Comparison of ENCODE assay signal across 25 cellular contexts in genomic region chr11:3227568-3228444, GRCh38. TPM values are rescaled to one million over a fixed set of nuclear protein-coding genes. Genes with fewer than 3 reads are reported as not detected.
A peak's percentile ranks its signal among the peaks of the same experiment; 100 is the strongest.
DNase-seq lines count a peak whose midpoint lies in the region; ATAC-seq and TF ChIP-seq lines count a peak whose summit lies in the region.
"Had no signal": no experiment of that assay in that cellular context is flagged by ENCODE, and none has a peak within 500 bp of the region (broad histone marks: within the 10 kb centered on the region; RNA-seq: fewer than 3 reads in every experiment).

No MANE protein-coding gene starts in this region.

- H3K27ac ChIP-seq in BLaER1 treated with 17β-estradiol and CSF1 and Interleukin-3, amounts not matched to agents 10 nM and 100 nM: no peak overlapping the region
- H3K27ac ChIP-seq in lower lobe of right lung: no peak overlapping the region
- H3K27ac ChIP-seq: brain microvascular endothelial cell, coronary artery, skin epidermis, transverse colon had no signal

- no peaks in the 10 kb centered on the region for H3K9me3 ChIP-seq in BLaER1 treated with 17β-estradiol and CSF1 and Interleukin-3, amounts not matched to agents 10 nM and 100 nM (replicated peaks in 1 of 11)
- no peaks in the 10 kb centered on the region for H3K9me3 ChIP-seq in lower lobe of right lung
- H3K9me3 ChIP-seq: Caco-2, transverse colon had no signal

- intact Hi-C loops in lower lobe of right lung (cut with DNase I): no loop called here

- no peak for TF ChIP-seq CTCF in lower lobe of right lung (IDR thresholded peaks at IDR 0.05)

- peaks cover 0 to 17% (median 0%) of the 10 kb centered on the region in 11 experiments; a peak in 7 of 22 replicates for H3K27me3 ChIP-seq in BLaER1 treated with 17β-estradiol and CSF1 and Interleukin-3, amounts not matched to agents 10 nM and 100 nM
- peaks cover 33% of the 10 kb centered on the region for H3K27me3 ChIP-seq in lower lobe of right lung (ENCODE audit: low read depth)

- H3K36me3 ChIP-seq in BLaER1 treated with 17β-estradiol and CSF1 and Interleukin-3, amounts not matched to agents 10 nM and 100 nM: no peaks in the 10 kb centered on the region
- H3K36me3 ChIP-seq in lower lobe of right lung: no peaks in the 10 kb centered on the region
- H3K36me3 ChIP-seq: brain microvascular endothelial cell, transverse colon had no signal

- ATAC-seq in lower lobe of right lung: no peak
- ATAC-seq in GM21529 (IDR thresholded peaks at IDR 0.05; ENCODE audit: unreplicated experiment): no peak
- ATAC-seq: HCT116; naive thymus-derived CD8-positive, alpha-beta T cell; stimulated activated naive CD8-positive, alpha-beta T cell treated with anti-CD3 and anti-CD28 coated beads, Interleukin-15, amount 100 ng/mL, for 72 hours; T-helper 17 cell had no signal

- DNase-seq in KBM-7 (peak; percentile 73), UCSD-AML1 (lab: John Stamatoyannopoulos, UW; ENCODE audit: unreplicated experiment) (peak; percentile 55), lower lobe of right lung (peak; percentile 40), amniotic stem cell (lab: John Stamatoyannopoulos, UW) (no peak), erythroblast (lab: John Stamatoyannopoulos, UW) (no peak), pons (ENCODE audit: low spot score) (no peak)
- DNase-seq: activated CD4-positive, CD25-positive, alpha-beta regulatory T cell; activated naive CD8-positive, alpha-beta T cell treated with anti-CD3 and anti-CD28 coated beads for 36 hours; brain microvascular endothelial cell; Caco-2; naive thymus-derived CD8-positive, alpha-beta T cell; NCI-H2081; NCI-H510A treated with DMSO at 0.1 percent for 48 hours; SHP77 treated with DMSO at 0.1 percent for 48 hours; stimulated activated CD4-positive, alpha-beta T cell treated with anti-CD3 and anti-CD28 coated beads, Interleukin-4, amount 100 ng/mL, for 1 hour; stimulated activated naive CD8-positive, alpha-beta T cell treated with anti-CD3 and anti-CD28 coated beads, Interleukin-15, amount 100 ng/mL, for 72 hours; transverse colon had no signal

- peaks cover 0 to 11% (median 0%) of the 10 kb centered on the region in 11 experiments; a peak in 2 of 22 replicates for H4K20me1 ChIP-seq in BLaER1 treated with 17β-estradiol and CSF1 and Interleukin-3, amounts not matched to agents 10 nM and 100 nM

- in situ Hi-C loops in KBM-7 (cut with MboI; ENCODE audit: low pct_unique_long_range_greater_than_20kb, low sequenced_read_pairs): no loop called here

- no peak for TF ChIP-seq POLR2A in erythroblast (IDR thresholded peaks at IDR 0.05; ENCODE audit: low read length)

- H3K4me1 ChIP-seq in BLaER1 treated with 17β-estradiol and CSF1 and Interleukin-3, amounts not matched to agents 10 nM and 100 nM: peaks cover 40 to 61% (median 51%) of the 10 kb centered on the region in 10 experiments
- no peaks in the 10 kb centered on the region for H3K4me1 ChIP-seq in lower lobe of right lung
- H3K4me1 ChIP-seq: Caco-2, transverse colon had no signal

- H3K4me2 ChIP-seq in BLaER1 treated with 17β-estradiol and CSF1 and Interleukin-3, amounts not matched to agents 10 nM and 100 nM: peak overlapping the region in 7 of 11 experiments; percentile 21 to 93 (median 72); a peak in 10 of 22 replicates

- no peak overlapping the region for H3K9ac ChIP-seq in BLaER1 treated with 17β-estradiol and CSF1 and Interleukin-3, amounts not matched to agents 10 nM and 100 nM

- no peak overlapping the region for H3K4me3 ChIP-seq in BLaER1 treated with 17β-estradiol and CSF1 and Interleukin-3, amounts not matched to agents 10 nM and 100 nM
- H3K4me3 ChIP-seq in lower lobe of right lung: no peak overlapping the region
- H3K4me3 ChIP-seq: coronary artery, skin epidermis, transverse colon had no signal

RNA-seq across cellular contexts. Expression of gene MRGPRE, which starts 4.4 kb away (rescaled TPM):
- total RNA-seq in lower lobe of right lung: not detected
- total RNA-seq: activated CD8-positive, alpha-beta memory T cell treated with anti-CD3 and anti-CD28 coated beads for 36 hours; activated naive CD8-positive, alpha-beta T cell treated with anti-CD3 and anti-CD28 coated beads for 36 hours; activated T-helper 1 cell treated with anti-CD3 and anti-CD28 coated beads, Interleukin-12 subunit alpha, Interleukin-12 subunit beta, Interleukin-2, Interleukin-4 antibody, amounts not matched to agents 30 ng/mL and 10 ng/mL and 1 ng/mL, durations not matched to agents 14 hours and 24 hours and 36 hours; Caco-2; naive thymus-derived CD8-positive, alpha-beta T cell; T-helper 17 cell; transverse colon had no signal

RNA-seq across cellular contexts. Expression of gene MRGPRG, which starts 9.2 kb away (rescaled TPM):
- total RNA-seq in lower lobe of right lung: not detected
- total RNA-seq: activated CD8-positive, alpha-beta memory T cell treated with anti-CD3 and anti-CD28 coated beads for 36 hours; activated naive CD8-positive, alpha-beta T cell treated with anti-CD3 and anti-CD28 coated beads for 36 hours; activated T-helper 1 cell treated with anti-CD3 and anti-CD28 coated beads, Interleukin-12 subunit alpha, Interleukin-12 subunit beta, Interleukin-2, Interleukin-4 antibody, amounts not matched to agents 30 ng/mL and 10 ng/mL and 1 ng/mL, durations not matched to agents 14 hours and 24 hours and 36 hours; Caco-2; naive thymus-derived CD8-positive, alpha-beta T cell; T-helper 17 cell; transverse colon had no signal

Comparison
In these comparisons a context has a peak if more than half of its experiments do, and no peak if none do; other contexts are left out.
1. DNase-seq: peak in KBM-7 (single experiment), UCSD-AML1 (single experiment) and lower lobe of right lung (single experiment); none in amniotic stem cell (single experiment), erythroblast (0 of 2) and pons (single experiment).